In the genomic region with DNA sequence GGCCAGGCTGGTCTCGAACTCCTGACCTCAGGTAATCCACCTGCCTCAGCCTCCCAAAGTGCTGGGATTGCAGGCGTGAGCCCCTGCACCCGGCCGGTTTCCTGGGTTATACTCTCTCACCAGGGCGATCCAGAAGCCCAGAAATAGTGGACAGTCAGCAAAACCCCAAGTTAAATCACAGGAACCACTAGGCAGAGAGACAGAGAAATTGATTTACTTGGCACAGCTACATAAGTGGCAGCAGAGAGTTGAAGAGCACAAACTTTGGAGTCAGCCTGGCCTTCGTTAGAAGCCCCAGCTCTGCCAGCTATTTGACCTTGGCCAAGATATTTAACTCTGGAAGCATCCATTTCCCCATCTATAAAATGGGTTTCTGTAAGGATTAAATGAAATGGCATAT, we compare ENCODE assay signal across 17 cellular contexts.
"Had no signal": no experiment of that assay in that cellular context is flagged by ENCODE, and none has a peak within 500 bp of the region (broad histone marks: within the 10 kb centered on the region; RNA-seq: fewer than 3 reads in every experiment).

No MANE protein-coding gene starts in this region.

- H3K9me3 Mint-ChIP-seq: activated B cell treated with CpG ODN at 0.5 μM for 24 hours; activated T-helper 1 cell treated with anti-CD3 and anti-CD28 coated beads, Interleukin-12 subunit alpha, Interleukin-12 subunit beta, Interleukin-2, Interleukin-4 antibody, amounts not matched to agents 30 ng/mL and 10 ng/mL and 1 ng/mL, durations not matched to agents 14 hours and 24 hours and 36 hours; brain; naive thymus-derived CD4-positive, alpha-beta T cell; neural crest cell had no signal

- H3K27ac ChIP-seq: sigmoid colon, testis, vagina had no signal

- H3K36me3 ChIP-seq: sigmoid colon, vagina had no signal

- DNase-seq: activated B cell treated with CpG ODN at 0.5 μM for 24 hours; activated CD4-positive, alpha-beta T cell treated with anti-CD3 and anti-CD28 coated beads for 4 hours; activated gamma-delta T cell; activated naive CD4-positive, alpha-beta T cell treated with anti-CD3 and anti-CD28 coated beads, Interleukin-2, amount 50 U/mL, for 16 hours; aorta; erythroblast; left colon; sigmoid colon; stimulated activated CD4-positive, alpha-beta T cell treated with anti-CD3 and anti-CD28 coated beads, Interleukin-2, amount 100 ng/mL, for 48 hours; T1000; testis had no signal

- FAIRE-seq: endometrium had no signal

- H3K36me3 Mint-ChIP-seq: naive thymus-derived CD4-positive, alpha-beta T cell had no signal

- H3K9me3 ChIP-seq: sigmoid colon, testis, vagina had no signal

- H3K27me3 Mint-ChIP-seq: activated B cell treated with CpG ODN at 0.5 μM for 24 hours; brain; naive thymus-derived CD4-positive, alpha-beta T cell had no signal

- H3K27ac Mint-ChIP-seq: activated B cell treated with CpG ODN at 0.5 μM for 24 hours; activated T-helper 1 cell treated with anti-CD3 and anti-CD28 coated beads, Interleukin-12 subunit alpha, Interleukin-12 subunit beta, Interleukin-2, Interleukin-4 antibody, amounts not matched to agents 30 ng/mL and 10 ng/mL and 1 ng/mL, durations not matched to agents 14 hours and 24 hours and 36 hours had no signal

- H3K4me1 Mint-ChIP-seq: neural crest cell had no signal

- H3K27me3 ChIP-seq: sigmoid colon, testis, vagina had no signal

- H3K4me3 ChIP-seq: sigmoid colon, testis, vagina had no signal

- ATAC-seq: left colon had no signal

- H3K4me3 Mint-ChIP-seq: brain, neural crest cell had no signal
